In the genomic region with DNA sequence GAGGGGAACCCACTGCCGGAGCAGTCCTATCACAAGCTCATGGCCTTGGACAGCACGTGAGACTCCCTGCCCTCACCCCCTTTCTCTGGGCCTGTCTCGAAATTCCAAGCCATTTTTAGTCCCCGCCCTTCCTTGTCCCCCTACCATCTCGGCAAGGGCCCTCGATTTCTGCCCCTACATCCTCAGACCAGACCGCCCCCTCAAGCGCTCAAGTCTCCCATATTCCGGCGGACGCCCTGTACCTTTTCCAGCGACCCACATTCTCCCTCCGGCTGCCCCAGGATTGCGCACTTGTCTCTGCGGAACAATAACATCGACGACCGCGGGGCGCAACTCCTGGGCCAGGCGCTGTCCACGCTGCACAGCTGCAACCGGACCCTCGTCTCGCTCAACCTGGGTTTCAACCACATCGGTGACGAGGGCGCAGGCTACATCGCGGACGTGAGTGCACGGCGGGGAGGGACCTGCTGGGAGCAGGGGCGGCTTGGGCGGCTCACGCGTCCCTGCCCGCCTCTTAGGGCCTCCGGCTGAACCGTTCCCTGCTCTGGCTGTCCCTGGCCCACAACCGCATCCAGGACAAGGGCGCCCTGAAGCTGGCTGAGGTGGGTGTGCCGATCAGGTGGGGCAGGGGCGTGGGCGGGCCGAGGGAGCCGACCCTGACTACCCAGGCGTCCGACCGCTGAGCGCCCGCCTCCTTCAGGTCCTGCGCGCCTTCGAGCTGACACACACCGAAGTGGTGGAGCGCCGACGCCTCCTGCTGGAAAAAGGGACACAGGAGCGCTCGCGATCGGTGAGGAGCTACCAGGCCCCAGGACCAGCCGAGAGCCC, we compare ENCODE assay signal across 8 cellular contexts. TPM values are rescaled to one million over a fixed set of nuclear protein-coding genes. Genes with fewer than 3 reads are reported as not detected.
DNase-seq lines count a peak whose midpoint lies in the region; ATAC-seq and TF ChIP-seq lines count a peak whose summit lies in the region.

No MANE protein-coding gene starts in this region.

- no peaks in the 10 kb centered on the region for H3K9me3 ChIP-seq in prostate gland

- no peak for TF ChIP-seq EP300 in Ishikawa (IDR thresholded peaks at IDR 0.05; ENCODE audit: borderline replicate concordance)

- no peak for ATAC-seq in GM21529 (IDR thresholded peaks at IDR 0.05; ENCODE audit: unreplicated experiment)

- TF ChIP-seq RAD21 in Ishikawa (IDR thresholded peaks at IDR 0.05; ENCODE audit: low read depth) = peak; percentile 88

- no peaks in the 10 kb centered on the region for H3K36me3 ChIP-seq in prostate gland

- H3K27me3 ChIP-seq in prostate gland (replicated peaks; ENCODE audit: insufficient read depth) = peaks cover 9% of the 10 kb centered on the region

- no peak for TF ChIP-seq POLR2A in prostate gland (IDR thresholded peaks at IDR 0.05)

- POLR2A ChIA-PET in RWPE1 (lab: Yijun Ruan, JAX; ENCODE audit: low non-redundant PET) = no interaction called here

- no peak overlapping the region for H3K27ac ChIP-seq in RWPE1
- H3K27ac ChIP-seq in prostate gland = no peak overlapping the region

- DNase-seq in DMS 273 treated with DMSO at 0.1 percent for 48 hours (lab: John Stamatoyannopoulos, UW) (peak; percentile 31), RWPE1 (ENCODE audit: low spot score) (peak; percentile 75), germinal center (ENCODE audit: low spot score) (peak; percentile 27), prostate gland (ENCODE audit: low spot score) (peak; percentile 38), ureter (ENCODE audit: low spot score) (peak; percentile 67)
- peak; percentile 37 for DNase-seq in activated effector memory CD4-positive, alpha-beta T cell treated with Interleukin-2 at 50 U/mL for 16 hours

- H3K4me1 ChIP-seq in prostate gland (replicated peaks) = no peaks in the 10 kb centered on the region

- peak; percentile 87 for TF ChIP-seq CTCF in RWPE1 (conservative IDR thresholded peaks at IDR 0.05; ENCODE audit: low read depth)
- peak in 3 of 4 experiments; percentile 41 to 62 (median 60) for TF ChIP-seq CTCF in prostate gland (IDR thresholded peaks at IDR 0.05)

- WGBS in prostate gland = 10% methylated on average over 57 of the region's 64 CpGs

- H3K4me3 ChIP-seq in prostate gland = peak overlapping the region in 1 of 2 donors; percentile 14

- intact Hi-C loops in prostate gland (cut with DNase I) = no loop called here

- CTCF ChIA-PET in RWPE1 (lab: Yijun Ruan, JAX) = interaction anchor here (0.5 to 4.1 kb wide), 28 partner anchors 9 to 425 kb away, joined by 3 to 77 read pairs (median 4); a partner anchor contains a TSS

TF ChIP-seq in Ishikawa, 13 proteins besides CTCF, POLR2A, EP300 and RAD21:
- no peak for TF ChIP-seq TEAD4 (IDR thresholded peaks at IDR 0.05)
- TF ChIP-seq CEBPB (IDR thresholded peaks at IDR 0.05) = no peak
- 0 out of 2 replicates have a peak, but pooled peaks have one; percentile 38 for TF ChIP-seq EGR1 (IDR thresholded peaks at IDR 0.05)
- peak; percentile 69; the same call in 1 of the 2 replicates for TF ChIP-seq ZBTB7A (IDR thresholded peaks at IDR 0.05; ENCODE audit: low read depth)
- TF ChIP-seq, protein P1, sequence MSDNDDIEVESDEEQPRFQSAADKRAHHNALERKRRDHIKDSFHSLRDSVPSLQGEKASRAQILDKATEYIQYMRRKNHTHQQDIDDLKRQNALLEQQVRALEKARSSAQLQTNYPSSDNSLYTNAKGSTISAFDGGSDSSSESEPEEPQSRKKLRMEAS (IDR thresholded peaks at IDR 0.05) = 0 out of 2 replicates have a peak, but pooled peaks have one; percentile 51

RNA-seq across cellular contexts. Expression of a gene that starts 7.0 kb away (rescaled TPM):
- total RNA-seq in prostate gland = 1 to 10 TPM in 1 of 2 donors, not detected in 1; 3.7 TPM
- not detected for total RNA-seq in ureter

RNA-seq across cellular contexts. Expression of a gene that starts 33.9 kb away (rescaled TPM):
- 10 to 100 TPM in 1 of 2 donors, 1 to 10 TPM in 1; 3.6 to 20.0 TPM for total RNA-seq in prostate gland
- total RNA-seq in ureter = 10.0 TPM
